In the genomic region with DNA sequence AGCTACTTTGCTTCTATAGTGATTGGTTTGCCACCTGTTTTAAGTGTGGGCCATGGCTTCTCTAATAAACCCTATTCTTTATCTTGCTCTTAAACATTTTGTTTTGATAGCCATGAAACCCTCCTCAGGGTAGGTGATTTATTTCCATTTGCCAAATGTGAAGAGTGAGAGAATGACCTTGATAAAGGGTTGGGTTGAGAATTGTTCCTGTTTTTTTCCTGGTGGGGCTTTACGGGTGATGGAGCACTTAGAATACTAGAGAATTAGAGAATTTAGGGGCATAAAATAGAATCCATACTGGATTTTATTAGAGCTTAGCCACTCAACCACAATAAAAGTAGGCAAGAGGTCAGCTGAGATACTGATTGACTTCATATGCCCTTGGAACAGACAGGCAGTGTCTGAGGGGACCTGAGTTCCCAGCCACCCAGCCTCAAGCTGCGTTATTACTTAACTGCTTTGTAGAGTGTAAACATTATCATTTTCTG, we compare ENCODE assay signal across 15 cellular contexts.
DNase-seq lines count a peak whose midpoint lies in the region; ATAC-seq and TF ChIP-seq lines count a peak whose summit lies in the region.
"Had no signal": no experiment of that assay in that cellular context is flagged by ENCODE, and none has a peak within 500 bp of the region (broad histone marks: within the 10 kb centered on the region; RNA-seq: fewer than 3 reads in every experiment).

No MANE protein-coding gene starts in this region.

- no peak overlapping the region for H3K27ac ChIP-seq in right atrium auricular region
- H3K27ac ChIP-seq in spleen: peak overlapping the region in 1 of 8 donors; percentile 12
- H3K27ac ChIP-seq: GM23248 had no signal

- intact Hi-C loops in left ventricle myocardium superior (cut with micrococcal nuclease): no loop called here
- intact Hi-C loops in spleen (cut with DNase I; ENCODE audit: low total_unique reads): no loop called here
- intact Hi-C loops in activated CD8-positive, alpha-beta T cell treated with anti-CD3 and anti-CD28 coated beads for 36 hours (cut with micrococcal nuclease): no loop called here

- TF ChIP-seq CTCF in right atrium auricular region (IDR thresholded peaks at IDR 0.05) (no peak), spleen (IDR thresholded peaks at IDR 0.05 in 8 of 11, conservative IDR thresholded peaks at IDR 0.05 in 3 of 11) (no peak)
- no peak for TF ChIP-seq CTCF in activated CD8-positive, alpha-beta T cell treated with anti-CD3 and anti-CD28 coated beads for 36 hours (IDR thresholded peaks at IDR 0.05)

- CTCF ChIA-PET in activated CD8-positive, alpha-beta T cell treated with anti-CD3 and anti-CD28 coated beads for 36 hours (lab: Charles Lee): no interaction called here

- TF ChIP-seq POLR2A in spleen (IDR thresholded peaks at IDR 0.05): no peak

- H3K27ac Mint-ChIP-seq in activated CD8-positive, alpha-beta T cell treated with anti-CD3 and anti-CD28 coated beads for 36 hours: no peak overlapping the region
- peak overlapping the region in 1 of 6 donors; percentile 28 for H3K27ac Mint-ChIP-seq in immature natural killer cell
- H3K27ac Mint-ChIP-seq: B cell; CD4-positive, alpha-beta T cell had no signal

- WGBS in spleen, 5 donors: 80 to 92% (median 87%) methylated on average over 2 of the region's 2 CpGs

- DNase-seq in left ventricle myocardium superior (no peak), right atrium auricular region (ENCODE audit: low spot score) (no peak), NCI-H748 treated with DMSO at 0.1 percent for 48 hours (lab: John Stamatoyannopoulos, UW) (peak; percentile 88), left lobe of liver (ENCODE audit: low spot score) (no peak), spleen (peak; percentile 29), kidney glomerular epithelial cell (lab: John Stamatoyannopoulos, UW) (no peak), immature natural killer cell (no peak)
- DNase-seq in activated CD8-positive, alpha-beta T cell treated with anti-CD3 and anti-CD28 coated beads for 36 hours: no peak
- DNase-seq: C1 segment of cervical spinal cord; Calu3; CD4-positive, alpha-beta T cell; DMS 273 treated with DMSO at 0.1 percent for 48 hours; GM23248 had no signal

- H3K9me3 ChIP-seq in right atrium auricular region (no peaks in the 10 kb centered on the region), spleen (peaks cover 0 to 7% (median 0%) of the 10 kb centered on the region in 8 donors)

- ATAC-seq in left ventricle myocardium superior: peak; percentile 75
- ATAC-seq in left lobe of liver: peak; percentile 76
- no peak for ATAC-seq in activated CD8-positive, alpha-beta T cell treated with anti-CD3 and anti-CD28 coated beads for 36 hours
- ATAC-seq: HCT116 had no signal

- H3K4me3 ChIP-seq in right atrium auricular region (no peak overlapping the region), spleen (no peak overlapping the region)
- H3K4me3 ChIP-seq: GM23248 had no signal

- H3K27me3 ChIP-seq in right atrium auricular region: no peaks in the 10 kb centered on the region
- no peaks in the 10 kb centered on the region for H3K27me3 ChIP-seq in spleen (replicated peaks in 1 of 7)

- no peaks in the 10 kb centered on the region for H3K27me3 Mint-ChIP-seq in activated CD8-positive, alpha-beta T cell treated with anti-CD3 and anti-CD28 coated beads for 36 hours
- peaks cover 0 to 3% (median 0%) of the 10 kb centered on the region in 3 donors for H3K27me3 Mint-ChIP-seq in immature natural killer cell (ENCODE audit: low read depth in 3 of 3)
- H3K27me3 Mint-ChIP-seq: B cell; CD4-positive, alpha-beta T cell had no signal

- POLR2A ChIA-PET in activated CD8-positive, alpha-beta T cell treated with anti-CD3 and anti-CD28 coated beads for 36 hours (lab: Charles Lee): no interaction called here

- peaks cover 2% of the 10 kb centered on the region for H3K36me3 Mint-ChIP-seq in activated CD8-positive, alpha-beta T cell treated with anti-CD3 and anti-CD28 coated beads for 36 hours (ENCODE audit: low read depth)
- H3K36me3 Mint-ChIP-seq in immature natural killer cell: no peaks in the 10 kb centered on the region

- no peak overlapping the region for H3K4me3 Mint-ChIP-seq in activated CD8-positive, alpha-beta T cell treated with anti-CD3 and anti-CD28 coated beads for 36 hours
- no peak overlapping the region for H3K4me3 Mint-ChIP-seq in immature natural killer cell
- H3K4me3 Mint-ChIP-seq: B cell; CD4-positive, alpha-beta T cell had no signal

- H3K36me3 ChIP-seq in right atrium auricular region (no peaks in the 10 kb centered on the region), spleen (peaks cover 0 to under 1% (median 0%) of the 10 kb centered on the region in 6 donors)

- H3K4me1 ChIP-seq in right atrium auricular region (peaks cover 0 to 11% of the 10 kb centered on the region in 2 donors), spleen (peaks cover 0 to 9% (median 3%) of the 10 kb centered on the region in 6 donors)

- no peaks in the 10 kb centered on the region for H3K9me3 Mint-ChIP-seq in activated CD8-positive, alpha-beta T cell treated with anti-CD3 and anti-CD28 coated beads for 36 hours
- H3K9me3 Mint-ChIP-seq in immature natural killer cell: no peaks in the 10 kb centered on the region
- H3K9me3 Mint-ChIP-seq: CD4-positive, alpha-beta T cell had no signal

- H3K4me1 Mint-ChIP-seq in activated CD8-positive, alpha-beta T cell treated with anti-CD3 and anti-CD28 coated beads for 36 hours (ENCODE audit: low read depth): peaks cover 11% of the 10 kb centered on the region
- peaks cover 17 to 30% of the 10 kb centered on the region in 2 donors for H3K4me1 Mint-ChIP-seq in immature natural killer cell

Comparison
In these comparisons a context has a peak if more than half of its experiments do, and no peak if none do; other contexts are left out.
1. DNase-seq: peak in NCI-H748 treated with DMSO at 0.1 percent for 48 hours (single experiment) and spleen (single experiment); none in left ventricle myocardium superior (single experiment), right atrium auricular region (single experiment), left lobe of liver (single experiment), kidney glomerular epithelial cell (single experiment), activated CD8-positive, alpha-beta T cell treated with anti-CD3 and anti-CD28 coated beads for 36 hours (single experiment) and immature natural killer cell (0 of 3).